18 cellular contexts compared by ENCODE assay signal in genomic region chr7:82264752-82265305, GRCh38.
DNase-seq lines count a peak whose midpoint lies in the region; ATAC-seq, FAIRE-seq and TF ChIP-seq lines count a peak whose summit lies in the region.
"Had no signal": no experiment of that assay in that cellular context is flagged by ENCODE, and none has a peak within 500 bp of the region (broad histone marks: within the 10 kb centered on the region; RNA-seq: fewer than 3 reads in every experiment).

No MANE protein-coding gene starts in this region.

- H3K4me1 Mint-ChIP-seq in activated T-cell treated with anti-CD3 and anti-CD28 coated beads, Interleukin-2, amount 50 U/mL, for 4 hours (ENCODE audit: low read depth) = no peaks in the 10 kb centered on the region
- H3K4me1 Mint-ChIP-seq: CD4-positive, CD25-positive, alpha-beta regulatory T cell; stimulated activated effector memory CD8-positive, alpha-beta T cell treated with anti-CD3 and anti-CD28 coated beads, Interleukin-12 subunit alpha, Interleukin-12 subunit beta, amount 100 ng/mL, for 72 hours had no signal

- no peaks in the 10 kb centered on the region for H3K9me3 Mint-ChIP-seq in activated T-cell treated with anti-CD3 and anti-CD28 coated beads, Interleukin-2, amount 50 U/mL, for 4 hours

- peak; percentile 85 for FAIRE-seq in D721Med (lab: Jason Lieb, UNC)
- FAIRE-seq: bronchial epithelial cell, GM19239, urothelium cell line had no signal

- H3K36me3 Mint-ChIP-seq in activated T-cell treated with anti-CD3 and anti-CD28 coated beads, Interleukin-2, amount 50 U/mL, for 4 hours (ENCODE audit: insufficient read depth) = no peaks in the 10 kb centered on the region
- H3K36me3 Mint-ChIP-seq: CD4-positive, CD25-positive, alpha-beta regulatory T cell; stimulated activated effector memory CD8-positive, alpha-beta T cell treated with anti-CD3 and anti-CD28 coated beads, Interleukin-12 subunit alpha, Interleukin-12 subunit beta, amount 100 ng/mL, for 72 hours had no signal

- DNase-seq in D721Med (ENCODE audit: insufficient read length, low spot score) = no peak
- peak; percentile 92 for DNase-seq in NCI-H1694 (lab: John Stamatoyannopoulos, UW)
- peak; percentile 61 for DNase-seq in NCI-H748 (lab: John Stamatoyannopoulos, UW; ENCODE audit: unreplicated experiment)
- DNase-seq in cerebellar cortex (ENCODE audit: low spot score) = peak; percentile 42
- DNase-seq in NCI-H187 treated with DMSO at 0.1 percent for 48 hours (lab: John Stamatoyannopoulos, UW) = no peak
- no peak for DNase-seq in activated T-cell treated with anti-CD3 and anti-CD28 coated beads, Interleukin-2, amount 50 U/mL, for 4 hours
- DNase-seq in NCI-H774 (lab: John Stamatoyannopoulos, UW) = no peak
- DNase-seq: activated CD4-positive, alpha-beta T cell treated with anti-CD3 and anti-CD28 coated beads for 1 hour; activated CD8-positive, alpha-beta T cell treated with anti-CD3 and anti-CD28 coated beads, Interleukin-2, amount 10 ng/mL, durations not matched to agents 7 days and 5 days; CD4-positive, CD25-positive, alpha-beta regulatory T cell; MV-4-11; NCI-H226; stimulated activated CD4-positive, alpha-beta T cell treated with anti-CD3 and anti-CD28 coated beads, Interleukin-2, amount 100 ng/mL, for 24 hours had no signal

- no peak for TF ChIP-seq CTCF in D721Med (IDR thresholded peaks at IDR 0.05; ENCODE audit: insufficient read depth, missing control alignments)

- no peaks in the 10 kb centered on the region for H3K27me3 Mint-ChIP-seq in activated T-cell treated with anti-CD3 and anti-CD28 coated beads, Interleukin-2, amount 50 U/mL, for 4 hours (ENCODE audit: low read depth)
- H3K27me3 Mint-ChIP-seq: CD4-positive, CD25-positive, alpha-beta regulatory T cell had no signal

- H3K4me3 Mint-ChIP-seq in activated T-cell treated with anti-CD3 and anti-CD28 coated beads, Interleukin-2, amount 50 U/mL, for 4 hours = no peak overlapping the region
- H3K4me3 Mint-ChIP-seq: activated CD8-positive, alpha-beta T cell treated with anti-CD3 and anti-CD28 coated beads, Interleukin-2, amount 10 ng/mL, durations not matched to agents 7 days and 5 days; CD4-positive, CD25-positive, alpha-beta regulatory T cell; stimulated activated effector memory CD8-positive, alpha-beta T cell treated with anti-CD3 and anti-CD28 coated beads, Interleukin-12 subunit alpha, Interleukin-12 subunit beta, amount 100 ng/mL, for 72 hours had no signal

- no peak for ATAC-seq in HG02642 (IDR thresholded peaks at IDR 0.05; ENCODE audit: poor library complexity, unreplicated experiment)
- ATAC-seq in activated T-cell treated with anti-CD3 and anti-CD28 coated beads, Interleukin-2, amount 50 U/mL, for 4 hours = no peak
- ATAC-seq: activated CD8-positive, alpha-beta T cell treated with anti-CD3 and anti-CD28 coated beads, Interleukin-2, amount 10 ng/mL, durations not matched to agents 7 days and 5 days; stimulated activated effector memory CD8-positive, alpha-beta T cell treated with anti-CD3 and anti-CD28 coated beads, Interleukin-12 subunit alpha, Interleukin-12 subunit beta, amount 100 ng/mL, for 72 hours had no signal

Comparison
In these comparisons a context has a peak if more than half of its experiments do, and no peak if none do; other contexts are left out.
1. DNase-seq: peak in NCI-H1694 (single experiment), NCI-H748 (single experiment) and cerebellar cortex (single experiment); none in D721Med (single experiment), NCI-H187 treated with DMSO at 0.1 percent for 48 hours (single experiment), activated T-cell treated with anti-CD3 and anti-CD28 coated beads, Interleukin-2, amount 50 U/mL, for 4 hours (single experiment) and NCI-H774 (single experiment).